In the genomic region with DNA sequence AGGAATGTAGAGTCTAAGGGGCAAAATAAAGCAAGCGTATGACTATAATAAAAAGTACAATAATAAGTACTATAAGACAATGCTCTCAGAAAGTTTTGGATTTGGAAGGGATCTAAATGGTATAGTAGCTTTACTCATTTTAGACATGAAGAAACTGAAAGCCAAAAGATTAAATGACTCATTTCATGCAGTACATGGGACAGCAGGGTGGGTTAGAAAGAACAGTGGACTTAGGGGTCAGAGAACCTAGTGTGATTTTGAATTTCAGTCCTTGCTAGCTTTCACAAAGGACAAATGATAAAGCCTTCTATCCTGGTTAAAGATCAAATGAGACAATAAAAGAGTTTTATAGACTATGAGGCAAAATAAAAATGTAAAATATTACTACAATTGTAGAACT, we compare ENCODE assay signal across 13 cellular contexts.
A peak's percentile ranks its signal among the peaks of the same experiment; 100 is the strongest.
DNase-seq lines count a peak whose midpoint lies in the region; ATAC-seq and TF ChIP-seq lines count a peak whose summit lies in the region.
"Had no signal": no experiment of that assay in that cellular context is flagged by ENCODE, and none has a peak within 500 bp of the region (broad histone marks: within the 10 kb centered on the region; RNA-seq: fewer than 3 reads in every experiment).

No MANE protein-coding gene starts in this region.

- DNase-seq in GM19238 (ENCODE audit: insufficient read length, low spot score) (peak; percentile 6), NCI-H82 treated with DMSO at 0.1 percent for 48 hours (lab: John Stamatoyannopoulos, UW; ENCODE audit: unreplicated experiment) (no peak), SIG-M5 treated with dmso at 0.1 percent for 504 hours (lab: John Stamatoyannopoulos, UW; ENCODE audit: unreplicated experiment) (no peak), HK-2 (ENCODE audit: unreplicated experiment) (no peak)
- DNase-seq: foreskin keratinocyte, MM.1S, NCI-H2081 treated with DMSO at 0.1 percent for 48 hours, NCI-H82 had no signal

- peak; percentile 48 for ATAC-seq in GM18505 (IDR thresholded peaks at IDR 0.05; ENCODE audit: unreplicated experiment)
- ATAC-seq in HG02610 (IDR thresholded peaks at IDR 0.05; ENCODE audit: unreplicated experiment), result peak; percentile 82
- ATAC-seq in HG03354 (IDR thresholded peaks at IDR 0.05; ENCODE audit: poor library complexity, severe bottlenecking, unreplicated experiment), result peak; percentile 62
- no peak for ATAC-seq in GM19023 (IDR thresholded peaks at IDR 0.05; ENCODE audit: unreplicated experiment)
- ATAC-seq: activated CD4-positive, CD25-positive, alpha-beta regulatory T cell treated with anti-CD3 and anti-CD28 coated beads, Interleukin-2, amount 50 U/mL, for 24 hours; foreskin keratinocyte had no signal

- no peak for TF ChIP-seq POLR2A in GM18505 (IDR thresholded peaks at IDR 0.05; ENCODE audit: borderline replicate concordance, extremely low read depth, insufficient read depth, insufficient read length)
